ENCODE assay signal across 1 cellular context in the genomic region with DNA sequence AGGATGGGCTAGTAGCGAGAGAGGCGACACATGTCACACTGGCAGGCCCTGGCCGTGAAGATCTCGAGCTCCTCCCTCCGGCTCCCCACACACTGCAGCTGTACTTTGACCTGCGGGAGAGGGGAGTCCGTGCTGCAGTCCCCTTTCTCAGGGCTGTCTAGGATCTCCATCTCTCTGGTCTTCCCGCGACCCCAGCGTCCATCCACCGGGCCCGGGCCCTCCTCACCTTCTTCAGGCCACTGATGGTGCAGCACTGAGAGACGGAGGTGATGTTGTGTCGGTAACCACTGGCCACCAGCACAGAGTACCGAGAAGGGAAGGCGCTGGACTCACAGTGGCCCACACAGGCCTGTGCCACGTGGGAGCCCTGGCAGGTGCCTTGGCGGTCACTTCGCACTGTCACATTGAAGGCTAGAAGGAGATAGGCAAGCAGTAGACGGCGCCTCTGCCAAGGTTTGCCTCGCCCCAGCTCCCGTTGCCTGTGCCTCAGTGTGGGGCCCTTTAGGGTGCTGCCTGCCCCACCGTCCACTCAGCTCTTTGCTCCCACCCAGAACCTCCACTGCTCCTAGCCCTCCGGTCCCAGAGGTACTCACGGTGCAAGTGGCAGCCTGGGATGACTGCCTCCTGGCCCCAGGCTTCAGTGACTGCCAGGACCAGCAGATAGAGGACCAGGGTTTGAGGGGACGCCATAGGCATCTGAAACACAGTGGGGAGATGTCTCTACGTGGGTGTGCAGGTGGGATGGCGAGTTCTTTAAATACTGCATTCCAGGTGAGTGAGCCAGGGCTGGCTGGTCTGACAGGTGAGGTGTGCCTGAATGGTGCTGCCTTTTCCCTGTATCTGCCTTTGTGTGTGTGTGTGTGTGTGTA.
TF ChIP-seq lines count a peak whose summit lies in the region.

No MANE protein-coding gene starts in this region.

TF ChIP-seq in HepG2, 621 proteins besides CTCF, POLR2A, EP300 and RAD21 (continued from another document and continues in another):
- TF ChIP-seq, protein P1, sequence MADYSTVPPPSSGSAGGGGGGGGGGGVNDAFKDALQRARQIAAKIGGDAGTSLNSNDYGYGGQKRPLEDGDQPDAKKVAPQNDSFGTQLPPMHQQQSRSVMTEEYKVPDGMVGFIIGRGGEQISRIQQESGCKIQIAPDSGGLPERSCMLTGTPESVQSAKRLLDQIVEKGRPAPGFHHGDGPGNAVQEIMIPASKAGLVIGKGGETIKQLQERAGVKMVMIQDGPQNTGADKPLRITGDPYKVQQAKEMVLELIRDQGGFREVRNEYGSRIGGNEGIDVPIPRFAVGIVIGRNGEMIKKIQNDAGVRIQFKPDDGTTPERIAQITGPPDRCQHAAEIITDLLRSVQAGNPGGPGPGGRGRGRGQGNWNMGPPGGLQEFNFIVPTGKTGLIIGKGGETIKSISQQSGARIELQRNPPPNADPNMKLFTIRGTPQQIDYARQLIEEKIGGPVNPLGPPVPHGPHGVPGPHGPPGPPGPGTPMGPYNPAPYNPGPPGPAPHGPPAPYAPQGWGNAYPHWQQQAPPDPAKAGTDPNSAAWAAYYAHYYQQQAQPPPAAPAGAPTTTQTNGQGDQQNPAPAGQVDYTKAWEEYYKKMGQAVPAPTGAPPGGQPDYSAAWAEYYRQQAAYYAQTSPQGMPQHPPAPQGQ (CRISPR knock-in tag; IDR thresholded peaks at IDR 0.05; ENCODE audit: borderline replicate concordance): no peak
- TF ChIP-seq, protein P2, sequence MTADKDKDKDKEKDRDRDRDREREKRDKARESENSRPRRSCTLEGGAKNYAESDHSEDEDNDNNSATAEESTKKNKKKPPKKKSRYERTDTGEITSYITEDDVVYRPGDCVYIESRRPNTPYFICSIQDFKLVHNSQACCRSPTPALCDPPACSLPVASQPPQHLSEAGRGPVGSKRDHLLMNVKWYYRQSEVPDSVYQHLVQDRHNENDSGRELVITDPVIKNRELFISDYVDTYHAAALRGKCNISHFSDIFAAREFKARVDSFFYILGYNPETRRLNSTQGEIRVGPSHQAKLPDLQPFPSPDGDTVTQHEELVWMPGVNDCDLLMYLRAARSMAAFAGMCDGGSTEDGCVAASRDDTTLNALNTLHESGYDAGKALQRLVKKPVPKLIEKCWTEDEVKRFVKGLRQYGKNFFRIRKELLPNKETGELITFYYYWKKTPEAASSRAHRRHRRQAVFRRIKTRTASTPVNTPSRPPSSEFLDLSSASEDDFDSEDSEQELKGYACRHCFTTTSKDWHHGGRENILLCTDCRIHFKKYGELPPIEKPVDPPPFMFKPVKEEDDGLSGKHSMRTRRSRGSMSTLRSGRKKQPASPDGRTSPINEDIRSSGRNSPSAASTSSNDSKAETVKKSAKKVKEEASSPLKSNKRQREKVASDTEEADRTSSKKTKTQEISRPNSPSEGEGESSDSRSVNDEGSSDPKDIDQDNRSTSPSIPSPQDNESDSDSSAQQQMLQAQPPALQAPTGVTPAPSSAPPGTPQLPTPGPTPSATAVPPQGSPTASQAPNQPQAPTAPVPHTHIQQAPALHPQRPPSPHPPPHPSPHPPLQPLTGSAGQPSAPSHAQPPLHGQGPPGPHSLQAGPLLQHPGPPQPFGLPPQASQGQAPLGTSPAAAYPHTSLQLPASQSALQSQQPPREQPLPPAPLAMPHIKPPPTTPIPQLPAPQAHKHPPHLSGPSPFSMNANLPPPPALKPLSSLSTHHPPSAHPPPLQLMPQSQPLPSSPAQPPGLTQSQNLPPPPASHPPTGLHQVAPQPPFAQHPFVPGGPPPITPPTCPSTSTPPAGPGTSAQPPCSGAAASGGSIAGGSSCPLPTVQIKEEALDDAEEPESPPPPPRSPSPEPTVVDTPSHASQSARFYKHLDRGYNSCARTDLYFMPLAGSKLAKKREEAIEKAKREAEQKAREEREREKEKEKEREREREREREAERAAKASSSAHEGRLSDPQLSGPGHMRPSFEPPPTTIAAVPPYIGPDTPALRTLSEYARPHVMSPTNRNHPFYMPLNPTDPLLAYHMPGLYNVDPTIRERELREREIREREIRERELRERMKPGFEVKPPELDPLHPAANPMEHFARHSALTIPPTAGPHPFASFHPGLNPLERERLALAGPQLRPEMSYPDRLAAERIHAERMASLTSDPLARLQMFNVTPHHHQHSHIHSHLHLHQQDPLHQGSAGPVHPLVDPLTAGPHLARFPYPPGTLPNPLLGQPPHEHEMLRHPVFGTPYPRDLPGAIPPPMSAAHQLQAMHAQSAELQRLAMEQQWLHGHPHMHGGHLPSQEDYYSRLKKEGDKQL (CRISPR knock-in tag; IDR thresholded peaks at IDR 0.05; ENCODE audit: low read depth): no peak
- TF ChIP-seq GATA4 (IDR thresholded peaks at IDR 0.05; ENCODE audit: borderline replicate concordance, low read depth): no peak
- TF ChIP-seq RBAK (CRISPR knock-in tag; IDR thresholded peaks at IDR 0.05): no peak
- TF ChIP-seq, protein P3, sequence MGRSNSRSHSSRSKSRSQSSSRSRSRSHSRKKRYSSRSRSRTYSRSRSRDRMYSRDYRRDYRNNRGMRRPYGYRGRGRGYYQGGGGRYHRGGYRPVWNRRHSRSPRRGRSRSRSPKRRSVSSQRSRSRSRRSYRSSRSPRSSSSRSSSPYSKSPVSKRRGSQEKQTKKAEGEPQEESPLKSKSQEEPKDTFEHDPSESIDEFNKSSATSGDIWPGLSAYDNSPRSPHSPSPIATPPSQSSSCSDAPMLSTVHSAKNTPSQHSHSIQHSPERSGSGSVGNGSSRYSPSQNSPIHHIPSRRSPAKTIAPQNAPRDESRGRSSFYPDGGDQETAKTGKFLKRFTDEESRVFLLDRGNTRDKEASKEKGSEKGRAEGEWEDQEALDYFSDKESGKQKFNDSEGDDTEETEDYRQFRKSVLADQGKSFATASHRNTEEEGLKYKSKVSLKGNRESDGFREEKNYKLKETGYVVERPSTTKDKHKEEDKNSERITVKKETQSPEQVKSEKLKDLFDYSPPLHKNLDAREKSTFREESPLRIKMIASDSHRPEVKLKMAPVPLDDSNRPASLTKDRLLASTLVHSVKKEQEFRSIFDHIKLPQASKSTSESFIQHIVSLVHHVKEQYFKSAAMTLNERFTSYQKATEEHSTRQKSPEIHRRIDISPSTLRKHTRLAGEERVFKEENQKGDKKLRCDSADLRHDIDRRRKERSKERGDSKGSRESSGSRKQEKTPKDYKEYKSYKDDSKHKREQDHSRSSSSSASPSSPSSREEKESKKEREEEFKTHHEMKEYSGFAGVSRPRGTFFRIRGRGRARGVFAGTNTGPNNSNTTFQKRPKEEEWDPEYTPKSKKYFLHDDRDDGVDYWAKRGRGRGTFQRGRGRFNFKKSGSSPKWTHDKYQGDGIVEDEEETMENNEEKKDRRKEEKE (IDR thresholded peaks at IDR 0.05): no peak
- no peak for TF ChIP-seq SIX1 (CRISPR knock-in tag; IDR thresholded peaks at IDR 0.05; ENCODE audit: borderline replicate concordance)
- peak; percentile 87; the same call in 1 of the 2 replicates for TF ChIP-seq ZNF33B (CRISPR knock-in tag; IDR thresholded peaks at IDR 0.05)
- TF ChIP-seq BORCS8-MEF2B (CRISPR knock-in tag; IDR thresholded peaks at IDR 0.05): no peak
- no peak for TF ChIP-seq SRSF9 (IDR thresholded peaks at IDR 0.05; ENCODE audit: borderline replicate concordance, insufficient read depth, low read depth, low read length, poor library complexity, severe bottlenecking)
- TF ChIP-seq, protein P4, sequence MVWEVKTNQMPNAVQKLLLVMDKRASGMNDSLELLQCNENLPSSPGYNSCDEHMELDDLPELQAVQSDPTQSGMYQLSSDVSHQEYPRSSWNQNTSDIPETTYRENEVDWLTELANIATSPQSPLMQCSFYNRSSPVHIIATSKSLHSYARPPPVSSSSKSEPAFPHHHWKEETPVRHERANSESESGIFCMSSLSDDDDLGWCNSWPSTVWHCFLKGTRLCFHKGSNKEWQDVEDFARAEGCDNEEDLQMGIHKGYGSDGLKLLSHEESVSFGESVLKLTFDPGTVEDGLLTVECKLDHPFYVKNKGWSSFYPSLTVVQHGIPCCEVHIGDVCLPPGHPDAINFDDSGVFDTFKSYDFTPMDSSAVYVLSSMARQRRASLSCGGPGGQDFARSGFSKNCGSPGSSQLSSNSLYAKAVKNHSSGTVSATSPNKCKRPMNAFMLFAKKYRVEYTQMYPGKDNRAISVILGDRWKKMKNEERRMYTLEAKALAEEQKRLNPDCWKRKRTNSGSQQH (CRISPR knock-in tag; IDR thresholded peaks at IDR 0.05; ENCODE audit: low read depth): no peak
- no peak for TF ChIP-seq ATF7-NPFF (CRISPR knock-in tag; IDR thresholded peaks at IDR 0.05; ENCODE audit: low read depth)
- no peak for TF ChIP-seq CC2D1A (CRISPR knock-in tag; IDR thresholded peaks at IDR 0.05)
- peak; percentile 19 for TF ChIP-seq TEAD3 (CRISPR knock-in tag; optimal IDR thresholded peaks at IDR 0.05; ENCODE audit: borderline replicate concordance)
- TF ChIP-seq ZNF12 (CRISPR knock-in tag; IDR thresholded peaks at IDR 0.05): no peak
- TF ChIP-seq, protein P5, sequence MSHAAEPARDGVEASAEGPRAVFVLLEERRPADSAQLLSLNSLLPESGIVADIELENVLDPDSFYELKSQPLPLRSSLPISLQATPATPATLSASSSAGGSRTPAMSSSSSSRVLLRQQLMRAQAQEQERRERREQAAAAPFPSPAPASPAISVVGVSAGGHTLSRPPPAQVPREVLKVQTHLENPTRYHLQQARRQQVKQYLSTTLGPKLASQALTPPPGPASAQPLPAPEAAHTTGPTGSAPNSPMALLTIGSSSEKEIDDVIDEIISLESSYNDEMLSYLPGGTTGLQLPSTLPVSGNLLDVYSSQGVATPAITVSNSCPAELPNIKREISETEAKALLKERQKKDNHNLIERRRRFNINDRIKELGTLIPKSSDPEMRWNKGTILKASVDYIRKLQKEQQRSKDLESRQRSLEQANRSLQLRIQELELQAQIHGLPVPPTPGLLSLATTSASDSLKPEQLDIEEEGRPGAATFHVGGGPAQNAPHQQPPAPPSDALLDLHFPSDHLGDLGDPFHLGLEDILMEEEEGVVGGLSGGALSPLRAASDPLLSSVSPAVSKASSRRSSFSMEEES (CRISPR knock-in tag; IDR thresholded peaks at IDR 0.05): no peak
- no peak for TF ChIP-seq JARID2 (CRISPR knock-in tag; IDR thresholded peaks at IDR 0.05; ENCODE audit: insufficient replicate concordance)
- TF ChIP-seq CEBPB (IDR thresholded peaks at IDR 0.05; ENCODE audit: borderline replicate concordance, low read depth, low read length): no peak
- TF ChIP-seq PAWR (CRISPR knock-in tag; IDR thresholded peaks at IDR 0.05; ENCODE audit: borderline replicate concordance): no peak
- no peak for TF ChIP-seq MED13 (CRISPR knock-in tag; IDR thresholded peaks at IDR 0.05)
- TF ChIP-seq, protein P6, sequence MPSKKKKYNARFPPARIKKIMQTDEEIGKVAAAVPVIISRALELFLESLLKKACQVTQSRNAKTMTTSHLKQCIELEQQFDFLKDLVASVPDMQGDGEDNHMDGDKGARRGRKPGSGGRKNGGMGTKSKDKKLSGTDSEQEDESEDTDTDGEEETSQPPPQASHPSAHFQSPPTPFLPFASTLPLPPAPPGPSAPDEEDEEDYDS (CRISPR knock-in tag; IDR thresholded peaks at IDR 0.05): peak; percentile 44; the same call in 1 of the 2 replicates
- no peak for TF ChIP-seq NPAS2 (CRISPR knock-in tag; IDR thresholded peaks at IDR 0.05; ENCODE audit: borderline replicate concordance)
- TF ChIP-seq ZSCAN31 (CRISPR knock-in tag; IDR thresholded peaks at IDR 0.05; ENCODE audit: low read depth): 0 out of 2 replicates have a peak, but pooled peaks have one; percentile 60
- no peak for TF ChIP-seq NCOA1 (CRISPR knock-in tag; IDR thresholded peaks at IDR 0.05)
- TF ChIP-seq ZNF672 (CRISPR knock-in tag; IDR thresholded peaks at IDR 0.05): no peak
- no peak for TF ChIP-seq REXO4 (CRISPR knock-in tag; IDR thresholded peaks at IDR 0.05; ENCODE audit: borderline replicate concordance)
- no peak for TF ChIP-seq ZNF331 (CRISPR knock-in tag; IDR thresholded peaks at IDR 0.05)
- no peak for TF ChIP-seq ZFP37 (CRISPR knock-in tag; IDR thresholded peaks at IDR 0.05; ENCODE audit: borderline replicate concordance)
- no peak for TF ChIP-seq GATAD2A (CRISPR knock-in tag; IDR thresholded peaks at IDR 0.05)
- TF ChIP-seq, protein P7, sequence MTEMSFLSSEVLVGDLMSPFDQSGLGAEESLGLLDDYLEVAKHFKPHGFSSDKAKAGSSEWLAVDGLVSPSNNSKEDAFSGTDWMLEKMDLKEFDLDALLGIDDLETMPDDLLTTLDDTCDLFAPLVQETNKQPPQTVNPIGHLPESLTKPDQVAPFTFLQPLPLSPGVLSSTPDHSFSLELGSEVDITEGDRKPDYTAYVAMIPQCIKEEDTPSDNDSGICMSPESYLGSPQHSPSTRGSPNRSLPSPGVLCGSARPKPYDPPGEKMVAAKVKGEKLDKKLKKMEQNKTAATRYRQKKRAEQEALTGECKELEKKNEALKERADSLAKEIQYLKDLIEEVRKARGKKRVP (CRISPR knock-in tag; IDR thresholded peaks at IDR 0.05): no peak
- TF ChIP-seq, protein P8, sequence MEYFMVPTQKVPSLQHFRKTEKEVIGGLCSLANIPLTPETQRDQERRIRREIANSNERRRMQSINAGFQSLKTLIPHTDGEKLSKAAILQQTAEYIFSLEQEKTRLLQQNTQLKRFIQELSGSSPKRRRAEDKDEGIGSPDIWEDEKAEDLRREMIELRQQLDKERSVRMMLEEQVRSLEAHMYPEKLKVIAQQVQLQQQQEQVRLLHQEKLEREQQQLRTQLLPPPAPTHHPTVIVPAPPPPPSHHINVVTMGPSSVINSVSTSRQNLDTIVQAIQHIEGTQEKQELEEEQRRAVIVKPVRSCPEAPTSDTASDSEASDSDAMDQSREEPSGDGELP (IDR thresholded peaks at IDR 0.05; ENCODE audit: borderline replicate concordance, low read depth): peak; percentile 31; the same call in 1 of the 2 replicates
- TF ChIP-seq SAP130 (CRISPR knock-in tag; IDR thresholded peaks at IDR 0.05; ENCODE audit: low read depth): peak; percentile 77
- TF ChIP-seq ZNF234 (CRISPR knock-in tag; conservative IDR thresholded peaks at IDR 0.05): no peak
- no peak for TF ChIP-seq TCF12 (IDR thresholded peaks at IDR 0.05)
- TF ChIP-seq TCF12 (CRISPR knock-in tag; IDR thresholded peaks at IDR 0.05): no peak
- no peak for TF ChIP-seq ZKSCAN8 (CRISPR knock-in tag; IDR thresholded peaks at IDR 0.05; ENCODE audit: borderline replicate concordance)
